Comparison of ENCODE assay signal across 10 cellular contexts in the genomic region with DNA sequence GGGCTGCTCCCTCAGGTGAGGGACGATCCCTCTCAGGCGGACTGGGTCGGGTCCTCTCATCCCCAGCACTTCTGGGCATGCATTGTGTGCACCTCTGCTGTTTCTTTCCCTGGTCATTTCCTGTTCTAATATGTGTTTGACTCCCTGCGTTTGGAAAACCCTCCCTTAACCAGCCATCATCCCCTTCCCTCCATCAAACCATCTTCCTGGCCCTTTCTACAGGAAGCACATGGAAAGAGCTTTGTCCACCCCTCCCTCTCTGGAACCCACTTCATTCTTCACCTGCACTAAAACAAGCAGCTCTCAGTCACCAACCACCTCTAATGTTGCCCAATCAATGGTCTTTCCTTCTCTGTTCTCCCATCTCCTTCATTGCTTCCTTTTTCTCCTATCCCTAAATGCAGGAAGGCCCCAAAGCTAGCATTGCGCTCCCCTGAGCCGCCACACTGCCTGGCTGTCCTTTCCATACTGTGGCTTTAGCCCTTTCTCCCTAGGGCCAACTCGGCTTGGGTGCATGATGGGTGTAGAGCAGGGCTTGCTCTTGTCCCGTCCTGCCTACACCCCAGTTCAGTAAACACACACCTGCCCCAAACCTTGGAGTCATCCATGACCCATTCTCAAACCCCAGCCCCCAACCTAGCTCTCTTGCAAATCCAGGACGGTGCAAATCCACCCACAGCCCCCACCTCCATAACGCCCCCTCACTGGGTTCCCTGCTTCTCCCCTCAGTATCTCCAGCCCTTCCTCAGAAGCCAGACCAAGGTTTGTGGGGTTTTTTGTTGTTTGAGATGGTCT. TPM values are rescaled to one million over a fixed set of nuclear protein-coding genes. Genes with fewer than 3 reads are reported as not detected.
DNase-seq lines count a peak whose midpoint lies in the region; ATAC-seq, FAIRE-seq and TF ChIP-seq lines count a peak whose summit lies in the region.
"Had no signal": no experiment of that assay in that cellular context is flagged by ENCODE, and none has a peak within 500 bp of the region (broad histone marks: within the 10 kb centered on the region; RNA-seq: fewer than 3 reads in every experiment).

No MANE protein-coding gene starts in this region.

- TF ChIP-seq RAD21 in K562 (CRISPR knock-in tag; conservative IDR thresholded peaks at IDR 0.05 in 1 of 2, IDR thresholded peaks at IDR 0.05 in 1 of 2): no peak

- H3K27me3 ChIP-seq in K562 (ENCODE audit: control insufficient read depth in 2 of 2, insufficient read depth in 2 of 2, low read length in 2 of 2): no peaks in the 10 kb centered on the region
- H3K27me3 ChIP-seq in osteoblast (ENCODE audit: insufficient read depth, low read length): no peaks in the 10 kb centered on the region

- TF ChIP-seq CTCF in NB4 (IDR thresholded peaks at IDR 0.05; ENCODE audit: low read depth, low read length) (no peak), K562 (IDR thresholded peaks at IDR 0.05 in 2 of 3, conservative IDR thresholded peaks at IDR 0.05 in 1 of 3; ENCODE audit: insufficient read depth in 2 of 3, low read depth in 1 of 3, low read length in 3 of 3) (no peak), osteoblast (IDR thresholded peaks at IDR 0.05; ENCODE audit: extremely low read depth, low read depth, low read length) (no peak)

- TF ChIP-seq EP300 in K562 (IDR thresholded peaks at IDR 0.05; ENCODE audit: low read length): no peak

- no peak for FAIRE-seq in K562 (lab: Jason Lieb, UNC)

- H3K9me3 ChIP-seq in K562 (replicated peaks; ENCODE audit: control insufficient read depth, insufficient read depth, low read depth, low read length) (no peaks in the 10 kb centered on the region), osteoblast (ENCODE audit: low read depth, low read length) (no peaks in the 10 kb centered on the region)

- H3K4me3 ChIP-seq in NB4 (ENCODE audit: low read depth, low read length): no peak overlapping the region
- no peak overlapping the region for H3K4me3 ChIP-seq in K562
- no peak overlapping the region for H3K4me3 ChIP-seq in osteoblast (ENCODE audit: insufficient read depth, low read length)

- intact Hi-C loops in K562 (cut with micrococcal nuclease) (no loop called here), left cardiac atrium (cut with DNase I) (no loop called here)

- BruUV-seq in K562 (replicated peaks; lab: Mats Ljungman, UMichigan): no TSS peak

- 50% methylated on average over 8 of the region's 10 CpGs for WGBS in K562 (ENCODE audit: insufficient coverage, low coverage, missing lambda C conversion rate)

- TF ChIP-seq POLR2A in NB4 (IDR thresholded peaks at IDR 0.05; ENCODE audit: extremely low read depth, insufficient read length) (no peak), K562 (conservative IDR thresholded peaks at IDR 0.05) (peak; percentile 77)

- no peak overlapping the region for H3K27ac ChIP-seq in K562 (ENCODE audit: extremely low read depth, low read depth, low read length)
- H3K27ac ChIP-seq in osteoblast (ENCODE audit: low read depth, low read length): no peak overlapping the region

- H3K4me1 ChIP-seq in K562 (replicated peaks in 1 of 2; ENCODE audit: control insufficient read depth in 2 of 2, insufficient read depth in 2 of 2, low read length in 2 of 2) (peaks cover 7 to 42% of the 10 kb centered on the region in 2 experiments), osteoblast (ENCODE audit: insufficient read depth, low read length) (no peaks in the 10 kb centered on the region)

- peak; percentile 10 for ATAC-seq in K562
- no peak for ATAC-seq in left cardiac atrium

- no peak overlapping the region for H3K9ac ChIP-seq in K562 (ENCODE audit: insufficient read depth in 1 of 2, low read depth in 2 of 2, low read length in 2 of 2)

- POLR2A ChIA-PET in K562 (lab: Yijun Ruan, JAX): interaction anchor here (0.7 to 1.2 kb wide), 3 partner anchors 24 to 211 kb away, joined by 4 to 6 read pairs (median 4); a partner anchor contains a TSS

- H2AFZ ChIP-seq in K562 (ENCODE audit: low read depth, low read length): no peak overlapping the region
- H2AFZ ChIP-seq in osteoblast (ENCODE audit: low read length): no peak overlapping the region

- H3K36me3 ChIP-seq in K562 (ENCODE audit: control insufficient read depth, insufficient read depth, low read length): peaks cover 45% of the 10 kb centered on the region
- H3K36me3 ChIP-seq in osteoblast (ENCODE audit: insufficient read depth, low read length): peaks cover 50% of the 10 kb centered on the region

- in situ Hi-C loops in K562 (cut with MboI) (no loop called here), ACHN (cut with HindIII; ENCODE audit: low pct_ligation_motif_present, low pct_unique_long_range_greater_than_20kb, low sequenced_read_pairs) (no loop called here)

- H3K79me2 ChIP-seq in K562 (ENCODE audit: control insufficient read depth, insufficient read depth, low read length) (no peaks in the 10 kb centered on the region), osteoblast (ENCODE audit: insufficient read depth, low read length) (no peaks in the 10 kb centered on the region)

- peak; percentile 62 for DNase-seq in activated CD8-positive, alpha-beta memory T cell treated with anti-CD3 and anti-CD28 coated beads, Interleukin-2, amount 50 U/mL, for 48 hours
- DNase-seq in activated CD8-positive, alpha-beta memory T cell treated with anti-CD3 and anti-CD28 coated beads, Interleukin-2, amount 50 U/mL, for 4 hours: no peak
- peak; percentile 27 for DNase-seq in NB4 (ENCODE audit: low read depth)
- no peak for DNase-seq in K562 (ENCODE audit: extremely low read depth in 1 of 4, low spot score in 3 of 4)
- peak; percentile 53 for DNase-seq in osteoblast (ENCODE audit: insufficient read length, low spot score, missing footprints)
- DNase-seq in kidney tubule cell (ENCODE audit: low spot score): no peak
- DNase-seq in ACHN: no peak
- DNase-seq in left cardiac atrium: no peak
- DNase-seq: stimulated activated naive CD4-positive, alpha-beta T cell treated with Interleukin-2 at 50 U/mL for 16 hours had no signal

- H3K4me2 ChIP-seq in K562 (ENCODE audit: insufficient read depth, low read length) (no peak overlapping the region), osteoblast (ENCODE audit: insufficient read depth, low read length) (no peak overlapping the region)

- H3K9me1 ChIP-seq in K562 (ENCODE audit: control insufficient read depth, insufficient read depth, low read length): no peaks in the 10 kb centered on the region

- CTCF ChIA-PET in K562 (lab: Yijun Ruan, JAX; ENCODE audit: low intra/inter-chr PET ratio): no interaction called here

- H4K20me1 ChIP-seq in K562 (replicated peaks; ENCODE audit: control insufficient read depth, insufficient read depth, low read length) (no peaks in the 10 kb centered on the region; the same call in 1 of the 2 replicates), osteoblast (ENCODE audit: insufficient read depth, low read length) (peaks cover 34% of the 10 kb centered on the region)

RNA-seq across cellular contexts. Expression of a gene that starts 5.4 kb away (rescaled TPM):
- total RNA-seq in K562 (2011; cell fraction: chromatin; rRNA removed; ENCODE audit: low replicate concordance): 22.3 and 60.1 TPM in 2 replicates
- 28.4 and 30.7 TPM in 2 replicates for total RNA-seq in K562 (2011; cell fraction: nucleolus; rRNA removed)
- 27.4 and 41.5 TPM in 2 replicates for total RNA-seq in K562 (2011; cell fraction: nucleoplasm; rRNA removed)
- total RNA-seq in K562 (2014; rRNA removed): 7.0 and 9.5 TPM in 2 replicates
- 1.3 and 1.5 TPM in 2 replicates for total RNA-seq in K562 (2014; rRNA removed; fragmentation: Illumina TruSeq; extraction: Trizol)
- total RNA-seq in K562 (2015; rRNA removed; fragmentation: Illumina TruSeq; extraction: Trizol): 4.8 and 5.4 TPM in 2 replicates
- total RNA-seq in K562 (2021): 19.7 and 21.4 TPM in 2 replicates
- polyA plus RNA-seq in K562 (2011; rRNA removed): 3.2 and 5.1 TPM in 2 replicates
- polyA plus RNA-seq in K562 (2011; cell fraction: cytosol; rRNA removed): 4.3 and 19.2 TPM in 2 replicates
- 22.5 and 43.5 TPM in 2 replicates for polyA plus RNA-seq in K562 (2011; cell fraction: nucleus; rRNA removed)
- polyA plus RNA-seq in K562 (2012): 8.3 and 13.9 TPM in 2 replicates
- polyA plus RNA-seq in K562 (2014; fragmentation: Illumina TruSeq; extraction: Trizol): 2.4 and 6.6 TPM in 2 replicates
- under 1 TPM; 0.56 to 0.94 TPM for polyA plus RNA-seq in K562 (2014; fragmentation: Nextera tagmentation; extraction: Ambion mirVana)
- polyA plus RNA-seq in K562 (2014; rRNA removed): 14.3 and 17.2 TPM in 2 replicates
- 0.66 and 3.1 TPM in 2 replicates for polyA minus RNA-seq in K562 (2011; rRNA and poly(A)+ RNA removed)
- 6.4 and 6.5 TPM in 2 replicates for polyA minus RNA-seq in K562 (2011; cell fraction: cytosol; rRNA and poly(A)+ RNA removed)
- polyA minus RNA-seq in K562 (2011; cell fraction: nucleus; rRNA and poly(A)+ RNA removed): 9.4 and 9.8 TPM in 2 replicates
- 11.6 and 13.0 TPM in 2 replicates for total RNA-seq in osteoblast
- 10 to 100 TPM; 20.1 to 25.2 TPM for total RNA-seq in left cardiac atrium

RNA-seq across cellular contexts. Expression of a gene that starts 14.5 kb away (rescaled TPM):
- total RNA-seq in K562 (2011; cell fraction: chromatin; rRNA removed; ENCODE audit: low replicate concordance): 1.7 TPM in 1 of 2 replicates, not detected in the other
- 1.3 and 1.6 TPM in 2 replicates for total RNA-seq in K562 (2011; cell fraction: nucleolus; rRNA removed)
- 0.95 and 1.1 TPM in 2 replicates for total RNA-seq in K562 (2011; cell fraction: nucleoplasm; rRNA removed)
- total RNA-seq in K562 (2014; rRNA removed) (0.53 and 0.95 TPM in 2 replicates), K562 (2014; rRNA removed; fragmentation: Illumina TruSeq; extraction: Trizol) (0.25 TPM in 1 of 2 replicates, not detected in the other), K562 (2015; rRNA removed; fragmentation: Illumina TruSeq; extraction: Trizol) (not detected in 2 replicates), K562 (2021) (0.49 and 0.60 TPM in 2 replicates), osteoblast (not detected in 2 replicates), left cardiac atrium (1 to 10 TPM; 1.0 to 3.1 TPM)
- polyA plus RNA-seq in K562 (2011; rRNA removed) (0.37 and 0.40 TPM in 2 replicates), K562 (2014; fragmentation: Illumina TruSeq; extraction: Trizol) (not detected in 2 replicates), K562 (2014; fragmentation: Nextera tagmentation; extraction: Ambion mirVana) (under 1 TPM in 1 of 2 experiments, not detected in 1; 0.17 TPM), K562 (2014; rRNA removed) (0.54 and 1.2 TPM in 2 replicates)
- polyA plus RNA-seq in K562 (2011; cell fraction: cytosol; rRNA removed): 0.10 and 2.2 TPM in 2 replicates
- polyA plus RNA-seq in K562 (2011; cell fraction: nucleus; rRNA removed): 0.86 and 3.9 TPM in 2 replicates
- polyA plus RNA-seq in K562 (2012): 0.29 and 0.35 TPM in 2 replicates
- not detected in 2 replicates for polyA minus RNA-seq in K562 (2011; rRNA and poly(A)+ RNA removed)
- not detected in 2 replicates for polyA minus RNA-seq in K562 (2011; cell fraction: cytosol; rRNA and poly(A)+ RNA removed)
- 0.67 TPM in 1 of 2 replicates, not detected in the other for polyA minus RNA-seq in K562 (2011; cell fraction: nucleus; rRNA and poly(A)+ RNA removed)
- total RNA-seq: fibroblast of lung had no signal
- polyA plus RNA-seq: fibroblast of lung had no signal

RNA-seq across cellular contexts. Expression of a gene that starts 32.9 kb away (rescaled TPM):
- 290 and 407 TPM in 2 replicates for total RNA-seq in K562 (2011; cell fraction: chromatin; rRNA removed; ENCODE audit: low replicate concordance)
- 162 and 182 TPM in 2 replicates for total RNA-seq in K562 (2011; cell fraction: nucleolus; rRNA removed)
- 269 and 319 TPM in 2 replicates for total RNA-seq in K562 (2011; cell fraction: nucleoplasm; rRNA removed)
- total RNA-seq in K562 (2014; rRNA removed) (283 and 302 TPM in 2 replicates), K562 (2014; rRNA removed; fragmentation: Illumina TruSeq; extraction: Trizol) (131 and 132 TPM in 2 replicates), K562 (2015; rRNA removed; fragmentation: Illumina TruSeq; extraction: Trizol) (172 and 181 TPM in 2 replicates), K562 (2021) (233 and 254 TPM in 2 replicates), osteoblast (139 and 148 TPM in 2 replicates), left cardiac atrium (100 to 1,000 TPM; 109 to 175 TPM)
- polyA plus RNA-seq in K562 (2011; rRNA removed) (239 and 279 TPM in 2 replicates), K562 (2014; fragmentation: Illumina TruSeq; extraction: Trizol) (375 and 450 TPM in 2 replicates), K562 (2014; fragmentation: Nextera tagmentation; extraction: Ambion mirVana) (100 to 1,000 TPM in 1 of 2 experiments, 10 to 100 TPM in 1; 83.3 to 101 TPM), K562 (2014; rRNA removed) (245 and 263 TPM in 2 replicates)
- 452 and 650 TPM in 2 replicates for polyA plus RNA-seq in K562 (2011; cell fraction: cytosol; rRNA removed)
- polyA plus RNA-seq in K562 (2011; cell fraction: nucleus; rRNA removed): 519 and 665 TPM in 2 replicates
- polyA plus RNA-seq in K562 (2012): 205 and 340 TPM in 2 replicates
- polyA minus RNA-seq in K562 (2011; rRNA and poly(A)+ RNA removed): 228 and 290 TPM in 2 replicates
- polyA minus RNA-seq in K562 (2011; cell fraction: cytosol; rRNA and poly(A)+ RNA removed): 181 and 192 TPM in 2 replicates
- 106 and 173 TPM in 2 replicates for polyA minus RNA-seq in K562 (2011; cell fraction: nucleus; rRNA and poly(A)+ RNA removed)

RNA-seq across cellular contexts. Expression of a gene that starts 33.2 kb away (rescaled TPM):
- 10.9 and 42.9 TPM in 2 replicates for total RNA-seq in K562 (2011; cell fraction: chromatin; rRNA removed; ENCODE audit: low replicate concordance)
- 47.1 and 51.4 TPM in 2 replicates for total RNA-seq in K562 (2011; cell fraction: nucleolus; rRNA removed)
- total RNA-seq in K562 (2011; cell fraction: nucleoplasm; rRNA removed): 27.9 and 28.5 TPM in 2 replicates
- 30.9 and 37.1 TPM in 2 replicates for total RNA-seq in K562 (2014; rRNA removed)
- 7.3 and 8.5 TPM in 2 replicates for total RNA-seq in K562 (2014; rRNA removed; fragmentation: Illumina TruSeq; extraction: Trizol)
- total RNA-seq in K562 (2015; rRNA removed; fragmentation: Illumina TruSeq; extraction: Trizol): 18.0 and 20.8 TPM in 2 replicates
- total RNA-seq in K562 (2021): 29.9 and 30.3 TPM in 2 replicates
- 14.0 and 17.4 TPM in 2 replicates for polyA plus RNA-seq in K562 (2011; rRNA removed)
- 21.8 and 63.3 TPM in 2 replicates for polyA plus RNA-seq in K562 (2011; cell fraction: cytosol; rRNA removed)
- 18.2 and 35.0 TPM in 2 replicates for polyA plus RNA-seq in K562 (2011; cell fraction: nucleus; rRNA removed)
- 22.9 and 35.2 TPM in 2 replicates for polyA plus RNA-seq in K562 (2012)
- 10.2 and 20.1 TPM in 2 replicates for polyA plus RNA-seq in K562 (2014; fragmentation: Illumina TruSeq; extraction: Trizol)
- polyA plus RNA-seq in K562 (2014; fragmentation: Nextera tagmentation; extraction: Ambion mirVana): 1 to 10 TPM in 1 of 2 experiments, under 1 TPM in 1; 0.32 to 1.2 TPM
- polyA plus RNA-seq in K562 (2014; rRNA removed): 35.6 and 39.3 TPM in 2 replicates
- 2.8 and 5.3 TPM in 2 replicates for polyA minus RNA-seq in K562 (2011; rRNA and poly(A)+ RNA removed)
- polyA minus RNA-seq in K562 (2011; cell fraction: cytosol; rRNA and poly(A)+ RNA removed): 9.1 and 13.8 TPM in 2 replicates
- polyA minus RNA-seq in K562 (2011; cell fraction: nucleus; rRNA and poly(A)+ RNA removed): 10.9 and 11.4 TPM in 2 replicates
- total RNA-seq in osteoblast: 25.0 and 32.7 TPM in 2 replicates
- total RNA-seq in left cardiac atrium: 10 to 100 TPM; 15.6 to 19.0 TPM

Comparison
In these comparisons a context has a peak if more than half of its experiments do, and no peak if none do; other contexts are left out.
1. DNase-seq: peak in activated CD8-positive, alpha-beta memory T cell treated with anti-CD3 and anti-CD28 coated beads, Interleukin-2, amount 50 U/mL, for 48 hours (single experiment), NB4 (single experiment) and osteoblast (single experiment); none in activated CD8-positive, alpha-beta memory T cell treated with anti-CD3 and anti-CD28 coated beads, Interleukin-2, amount 50 U/mL, for 4 hours (single experiment), K562 (0 of 4), kidney tubule cell (single experiment), ACHN (single experiment) and left cardiac atrium (single experiment).